Comparison of ENCODE assay signal across 28 cellular contexts in the genomic region with DNA sequence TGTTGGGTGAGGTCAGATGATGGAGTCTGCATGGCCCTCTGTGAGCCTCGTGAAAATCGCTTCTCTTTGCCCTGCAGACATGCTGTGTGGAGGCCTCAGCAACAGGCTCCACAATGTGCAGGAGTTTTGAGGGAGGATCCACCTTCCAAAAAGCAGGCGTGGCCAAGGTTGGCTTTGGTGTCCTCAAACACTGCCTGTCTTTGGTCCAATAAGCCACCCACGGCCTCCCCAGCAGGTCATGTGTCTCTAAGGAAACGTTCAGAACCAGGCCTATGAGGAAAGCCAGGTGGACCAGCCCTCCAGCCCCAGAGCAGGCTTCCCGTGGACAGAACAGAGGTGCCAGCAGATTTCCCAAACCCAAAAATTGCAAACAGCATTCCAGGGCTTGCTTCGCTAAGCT.
"Had no signal": no experiment of that assay in that cellular context is flagged by ENCODE, and none has a peak within 500 bp of the region (broad histone marks: within the 10 kb centered on the region; RNA-seq: fewer than 3 reads in every experiment).

No MANE protein-coding gene starts in this region.

- H3K4me3 Mint-ChIP-seq: immature natural killer cell; memory B cell; mesothelial cell of epicardium; naive B cell; nephron; neural progenitor cell; stimulated activated naive B cell treated with anti-CD40 and anti-IgM and Interleukin-4, amounts not matched to agents 10 μg/mL and 1 μg/mL and 100 μg/mL, for 72 hours; stimulated activated naive CD8-positive, alpha-beta T cell treated with anti-CD3 and anti-CD28 coated beads, Interleukin-15, Interleukin-2, amounts not matched to agents 100 ng/mL and 50 ng/mL, for 24 hours had no signal

- H3K27me3 Mint-ChIP-seq: memory B cell; naive B cell; stimulated activated naive B cell treated with anti-CD40 and anti-IgM and Interleukin-4, amounts not matched to agents 10 μg/mL and 1 μg/mL and 100 μg/mL, for 72 hours; stimulated activated naive CD8-positive, alpha-beta T cell treated with anti-CD3 and anti-CD28 coated beads, Interleukin-15, Interleukin-2, amounts not matched to agents 100 ng/mL and 50 ng/mL, for 24 hours had no signal

- H3K27me3 ChIP-seq: neural progenitor cell, right lobe of liver, tibial nerve, upper lobe of left lung had no signal

- H3K36me3 ChIP-seq: neural progenitor cell, right lobe of liver, thoracic aorta, tibial nerve, upper lobe of left lung had no signal

- H3K36me3 Mint-ChIP-seq: immature natural killer cell; memory B cell; mesothelial cell of epicardium; naive B cell; neural progenitor cell; stimulated activated naive B cell treated with anti-CD40 and anti-IgM and Interleukin-4, amounts not matched to agents 10 μg/mL and 1 μg/mL and 100 μg/mL, for 72 hours had no signal

- FAIRE-seq: colon, frontal cortex, small intestine, urothelium cell line had no signal

- H3K9me3 ChIP-seq: mucosa of descending colon, psoas muscle, right lobe of liver, thoracic aorta, upper lobe of left lung had no signal

- H3K4me1 ChIP-seq: neural progenitor cell, psoas muscle, right lobe of liver, tibial nerve, upper lobe of left lung had no signal

- H3K4me1 Mint-ChIP-seq: immature natural killer cell; memory B cell; naive B cell; nephron; stimulated activated naive B cell treated with anti-CD40 and anti-IgM and Interleukin-4, amounts not matched to agents 10 μg/mL and 1 μg/mL and 100 μg/mL, for 72 hours had no signal

- ATAC-seq: left colon; mucosa of descending colon; psoas muscle; right lobe of liver; stimulated activated naive B cell treated with anti-CD40 and anti-IgM and Interleukin-4, amounts not matched to agents 10 μg/mL and 1 μg/mL and 100 μg/mL, for 72 hours had no signal

- H3K9ac ChIP-seq: neural progenitor cell had no signal

- H3K9me3 Mint-ChIP-seq: nephron, neural progenitor cell had no signal

- H2AFZ ChIP-seq: neural progenitor cell had no signal

- H3K4me2 ChIP-seq: neural progenitor cell had no signal

- DNase-seq: dorsolateral prefrontal cortex; effector CD4-positive, alpha-beta T cell; hypothalamus; immature natural killer cell; islet precursor cell; kidney glomerular epithelial cell; left colon; mucosa of descending colon; naive B cell; nucleus accumbens; psoas muscle; right lobe of liver; small intestine; stimulated activated CD4-positive, alpha-beta T cell treated with anti-CD3 and anti-CD28 coated beads, Interleukin-15, amount 100 ng/mL, for 24 hours; stimulated activated CD4-positive, alpha-beta T cell treated with anti-CD3 and anti-CD28 coated beads, Interleukin-2, amount 100 ng/mL, for 48 hours; stimulated activated naive B cell treated with anti-CD40 and anti-IgM and Interleukin-4, amounts not matched to agents 10 μg/mL and 1 μg/mL and 100 μg/mL, for 72 hours; upper lobe of left lung had no signal

- H3K4me3 ChIP-seq: dorsolateral prefrontal cortex, lung, mucosa of descending colon, neural progenitor cell, psoas muscle, right lobe of liver, thoracic aorta, tibial nerve, upper lobe of left lung had no signal

- H3K27ac Mint-ChIP-seq: immature natural killer cell; memory B cell; mesothelial cell of epicardium; naive B cell; nephron; neural progenitor cell; stimulated activated naive B cell treated with anti-CD40 and anti-IgM and Interleukin-4, amounts not matched to agents 10 μg/mL and 1 μg/mL and 100 μg/mL, for 72 hours; stimulated activated naive CD8-positive, alpha-beta T cell treated with anti-CD3 and anti-CD28 coated beads, Interleukin-15, Interleukin-2, amounts not matched to agents 100 ng/mL and 50 ng/mL, for 24 hours had no signal

- H3K27ac ChIP-seq: dorsolateral prefrontal cortex, neural progenitor cell, psoas muscle, right lobe of liver, thoracic aorta, tibial nerve, upper lobe of left lung had no signal
